Comparison of ENCODE assay signal across 1 cellular context in the genomic region with DNA sequence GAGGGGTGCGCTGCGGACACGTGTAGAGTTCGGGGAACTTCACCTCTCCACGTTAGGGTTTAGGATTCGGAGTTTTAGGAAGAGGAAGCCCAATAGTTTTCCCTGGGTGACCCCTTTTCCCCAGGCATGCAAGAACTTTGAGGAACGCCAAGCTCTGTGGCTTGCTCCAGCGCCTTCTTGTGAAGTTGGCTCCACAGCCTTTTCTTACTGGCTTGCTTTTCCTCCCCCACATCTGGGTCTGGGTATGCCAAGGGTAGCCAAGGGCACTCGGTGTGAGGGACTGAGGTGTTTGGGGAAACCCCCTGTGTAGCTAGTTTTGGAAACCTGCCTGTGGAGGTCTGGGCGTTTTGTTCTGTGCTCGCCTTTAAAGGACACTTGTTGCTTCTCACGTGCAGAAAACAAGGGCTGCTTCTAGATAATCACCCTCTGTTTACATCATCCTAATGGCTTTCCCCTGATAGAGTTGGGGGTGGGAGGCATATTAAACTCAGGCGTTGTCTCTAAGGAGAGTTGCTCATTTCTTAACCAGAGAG.
A peak's percentile ranks its signal among the peaks of the same experiment; 100 is the strongest.
TF ChIP-seq lines count a peak whose summit lies in the region.

No MANE protein-coding gene starts in this region.

TF ChIP-seq in HCT116, 20 proteins besides CTCF, POLR2A, EP300 and RAD21 (continued from another document):
- TF ChIP-seq TCF7L2 (IDR thresholded peaks at IDR 0.05; ENCODE audit: borderline replicate concordance, extremely low read depth, insufficient read depth, insufficient read length) (no peak), ZNF274 (IDR thresholded peaks at IDR 0.05; ENCODE audit: low read depth, low read length) (no peak), CBX3 (IDR thresholded peaks at IDR 0.05; ENCODE audit: low read depth) (no peak)
- TF ChIP-seq, protein P1, sequence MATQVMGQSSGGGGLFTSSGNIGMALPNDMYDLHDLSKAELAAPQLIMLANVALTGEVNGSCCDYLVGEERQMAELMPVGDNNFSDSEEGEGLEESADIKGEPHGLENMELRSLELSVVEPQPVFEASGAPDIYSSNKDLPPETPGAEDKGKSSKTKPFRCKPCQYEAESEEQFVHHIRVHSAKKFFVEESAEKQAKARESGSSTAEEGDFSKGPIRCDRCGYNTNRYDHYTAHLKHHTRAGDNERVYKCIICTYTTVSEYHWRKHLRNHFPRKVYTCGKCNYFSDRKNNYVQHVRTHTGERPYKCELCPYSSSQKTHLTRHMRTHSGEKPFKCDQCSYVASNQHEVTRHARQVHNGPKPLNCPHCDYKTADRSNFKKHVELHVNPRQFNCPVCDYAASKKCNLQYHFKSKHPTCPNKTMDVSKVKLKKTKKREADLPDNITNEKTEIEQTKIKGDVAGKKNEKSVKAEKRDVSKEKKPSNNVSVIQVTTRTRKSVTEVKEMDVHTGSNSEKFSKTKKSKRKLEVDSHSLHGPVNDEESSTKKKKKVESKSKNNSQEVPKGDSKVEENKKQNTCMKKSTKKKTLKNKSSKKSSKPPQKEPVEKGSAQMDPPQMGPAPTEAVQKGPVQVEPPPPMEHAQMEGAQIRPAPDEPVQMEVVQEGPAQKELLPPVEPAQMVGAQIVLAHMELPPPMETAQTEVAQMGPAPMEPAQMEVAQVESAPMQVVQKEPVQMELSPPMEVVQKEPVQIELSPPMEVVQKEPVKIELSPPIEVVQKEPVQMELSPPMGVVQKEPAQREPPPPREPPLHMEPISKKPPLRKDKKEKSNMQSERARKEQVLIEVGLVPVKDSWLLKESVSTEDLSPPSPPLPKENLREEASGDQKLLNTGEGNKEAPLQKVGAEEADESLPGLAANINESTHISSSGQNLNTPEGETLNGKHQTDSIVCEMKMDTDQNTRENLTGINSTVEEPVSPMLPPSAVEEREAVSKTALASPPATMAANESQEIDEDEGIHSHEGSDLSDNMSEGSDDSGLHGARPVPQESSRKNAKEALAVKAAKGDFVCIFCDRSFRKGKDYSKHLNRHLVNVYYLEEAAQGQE (IDR thresholded peaks at IDR 0.05; ENCODE audit: low read depth) = no peak
- TF ChIP-seq, protein P2, sequence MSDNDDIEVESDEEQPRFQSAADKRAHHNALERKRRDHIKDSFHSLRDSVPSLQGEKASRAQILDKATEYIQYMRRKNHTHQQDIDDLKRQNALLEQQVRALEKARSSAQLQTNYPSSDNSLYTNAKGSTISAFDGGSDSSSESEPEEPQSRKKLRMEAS (IDR thresholded peaks at IDR 0.05) = 0 out of 2 replicates have a peak, but pooled peaks have one; percentile 8
